ENCODE assay signal across 8 cellular contexts in genomic region chrX:19514791-19515614, GRCh38. TPM values are rescaled to one million over a fixed set of nuclear protein-coding genes. Genes with fewer than 3 reads are reported as not detected.
DNase-seq lines count a peak whose midpoint lies in the region; ATAC-seq, FAIRE-seq and TF ChIP-seq lines count a peak whose summit lies in the region.

Gene MAP3K15, minus strand, starts transcription at chrX:19515508. Its CDS starts 247 bp downstream, at chrX:19515261.

- no peak for TF ChIP-seq EP300 in Ishikawa (IDR thresholded peaks at IDR 0.05; ENCODE audit: borderline replicate concordance)

- H3K36me3 ChIP-seq in right atrium auricular region (no peaks in the 10 kb centered on the region), small intestine (ENCODE audit: control insufficient read depth in 2 of 2, insufficient read depth in 2 of 2, low read length in 2 of 2) (no peaks in the 10 kb centered on the region)

- H3K4me1 ChIP-seq in right atrium auricular region (no peaks in the 10 kb centered on the region), small intestine (ENCODE audit: control insufficient read depth in 2 of 2, insufficient read depth in 1 of 2, low read depth in 1 of 2, low read length in 1 of 2) (no peaks in the 10 kb centered on the region)

- ATAC-seq in HG03196 (IDR thresholded peaks at IDR 0.05; ENCODE audit: unreplicated experiment), result no peak

- 2 to 40% (median 24%) methylated on average over 5 to 97 of the region's 100 CpGs for WGBS in small intestine, 3 donors

- FAIRE-seq in small intestine (lab: Jason Lieb, UNC), result no peak

- H3K27ac ChIP-seq in right atrium auricular region (no peak within 1 kb of the TSS), small intestine (ENCODE audit: low read depth in 1 of 2, low read length in 1 of 2) (no peak within 1 kb of the TSS)

- TF ChIP-seq CTCF in right atrium auricular region (IDR thresholded peaks at IDR 0.05), result no peak

- TF ChIP-seq RAD21 in Ishikawa (IDR thresholded peaks at IDR 0.05; ENCODE audit: low read depth), result no peak

- DNase-seq in NCI-H1105 treated with DMSO at 0.1 percent for 48 hours (lab: John Stamatoyannopoulos, UW) (peak; percentile 19), NCI-H1105 (lab: John Stamatoyannopoulos, UW) (no peak), right atrium auricular region (ENCODE audit: low spot score) (no peak), small intestine (peak; percentile 1), GOT3 (lab: John Stamatoyannopoulos, UW) (no peak)
- peak; percentile 56 for DNase-seq in activated CD8-positive, alpha-beta memory T cell treated with anti-CD3 and anti-CD28 coated beads, Interleukin-2, amount 50 U/mL, for 48 hours

- H3K4me3 ChIP-seq in right atrium auricular region (peak within 1 kb of the TSS; percentile 26 to 45), small intestine (ENCODE audit: low read depth in 1 of 2, low read length in 2 of 2) (peak within 1 kb of the TSS in 1 of 2 donors; percentile 40)

- H3K27me3 ChIP-seq in right atrium auricular region (no peaks in the 10 kb centered on the region), small intestine (ENCODE audit: control insufficient read depth in 2 of 2, insufficient read depth in 2 of 2, low read length in 2 of 2) (no peaks in the 10 kb centered on the region)

- peaks cover 0 to 8% of the 10 kb centered on the region in 2 donors for H3K9me3 ChIP-seq in right atrium auricular region
- H3K9me3 ChIP-seq in small intestine (ENCODE audit: control insufficient read depth, low read depth), result no peaks in the 10 kb centered on the region

TF ChIP-seq in Ishikawa, 13 proteins besides CTCF, POLR2A, EP300 and RAD21:
- TF ChIP-seq REST (IDR thresholded peaks at IDR 0.05; ENCODE audit: low read depth) (no peak), MAX (IDR thresholded peaks at IDR 0.05) (peak; percentile 63)

RNA-seq across cellular contexts. Expression of gene MAP3K15, which starts in this region (rescaled TPM):
- total RNA-seq in right atrium auricular region, result not detected
- under 1 TPM in 1 of 3 donors, not detected in 2; 0.19 TPM for polyA plus RNA-seq in small intestine

Comparison
In these comparisons a context has a peak if more than half of its experiments do, and no peak if none do; other contexts are left out.
1. DNase-seq: peak in NCI-H1105 treated with DMSO at 0.1 percent for 48 hours (single experiment) and activated CD8-positive, alpha-beta memory T cell treated with anti-CD3 and anti-CD28 coated beads, Interleukin-2, amount 50 U/mL, for 48 hours (single experiment); none in NCI-H1105 (single experiment), right atrium auricular region (single experiment) and GOT3 (single experiment).
2. Peak in DNase-seq in small intestine; RNA of the gene not detected or under 1 TPM.